In genomic region chr11:13042873-13043338, GRCh38 we compare ENCODE assay signal across 1 cellular context.
TF ChIP-seq lines count a peak whose summit lies in the region.

No MANE protein-coding gene starts in this region.

TF ChIP-seq in HepG2, 621 proteins besides CTCF, POLR2A, EP300 and RAD21 (continued from another document and continues in another):
- no peak for TF ChIP-seq NFYB (CRISPR knock-in tag; IDR thresholded peaks at IDR 0.05)
- TF ChIP-seq REL (CRISPR knock-in tag; conservative IDR thresholded peaks at IDR 0.05): no peak
- no peak for TF ChIP-seq FOXP1 (IDR thresholded peaks at IDR 0.05)
- peak; percentile 30; the same call in 1 of the 2 replicates for TF ChIP-seq FOXP1 (CRISPR knock-in tag; IDR thresholded peaks at IDR 0.05)
- no peak for TF ChIP-seq ZNF720 (CRISPR knock-in tag; IDR thresholded peaks at IDR 0.05)
- no peak for TF ChIP-seq RAD51 (IDR thresholded peaks at IDR 0.05; ENCODE audit: borderline replicate concordance)
- no peak for TF ChIP-seq BATF2 (CRISPR knock-in tag; IDR thresholded peaks at IDR 0.05)
- TF ChIP-seq TARDBP (CRISPR knock-in tag; IDR thresholded peaks at IDR 0.05): no peak
- no peak for TF ChIP-seq THYN1 (CRISPR knock-in tag; IDR thresholded peaks at IDR 0.05; ENCODE audit: borderline replicate concordance, low read depth)
- TF ChIP-seq NR1H2 (CRISPR knock-in tag; IDR thresholded peaks at IDR 0.05; ENCODE audit: borderline replicate concordance, low read depth): no peak
- no peak for TF ChIP-seq ZNF646 (CRISPR knock-in tag; IDR thresholded peaks at IDR 0.05)
- no peak for TF ChIP-seq KMT2A (CRISPR knock-in tag; IDR thresholded peaks at IDR 0.05)
- no peak for TF ChIP-seq ZNF607 (CRISPR knock-in tag; IDR thresholded peaks at IDR 0.05; ENCODE audit: borderline replicate concordance)
- TF ChIP-seq ZNF674 (CRISPR knock-in tag; IDR thresholded peaks at IDR 0.05; ENCODE audit: low read depth): no peak
- TF ChIP-seq ZSCAN21 (CRISPR knock-in tag; IDR thresholded peaks at IDR 0.05; ENCODE audit: borderline replicate concordance): no peak
- TF ChIP-seq ZNF513 (CRISPR knock-in tag; conservative IDR thresholded peaks at IDR 0.05): no peak
- no peak for TF ChIP-seq ZNF850 (CRISPR knock-in tag; conservative IDR thresholded peaks at IDR 0.05)
- TF ChIP-seq AGO2 (optimal IDR thresholded peaks at IDR 0.05; ENCODE audit: low read depth, low read length): no peak
- no peak for TF ChIP-seq PAWR (CRISPR knock-in tag; IDR thresholded peaks at IDR 0.05; ENCODE audit: borderline replicate concordance)
- TF ChIP-seq ZNF761 (CRISPR knock-in tag; conservative IDR thresholded peaks at IDR 0.05): no peak
- no peak for TF ChIP-seq ZNF792 (CRISPR knock-in tag; IDR thresholded peaks at IDR 0.05)
- no peak for TF ChIP-seq MATR3 (CRISPR knock-in tag; IDR thresholded peaks at IDR 0.05)
- TF ChIP-seq ZNF143 (CRISPR knock-in tag; IDR thresholded peaks at IDR 0.05): no peak
- TF ChIP-seq ARID5B (CRISPR knock-in tag; IDR thresholded peaks at IDR 0.05): peak; percentile 45
- TF ChIP-seq GPBP1L1 (CRISPR knock-in tag; IDR thresholded peaks at IDR 0.05): no peak
- no peak for TF ChIP-seq ZBTB1 (CRISPR knock-in tag; IDR thresholded peaks at IDR 0.05; ENCODE audit: borderline replicate concordance)
- no peak for TF ChIP-seq ZBTB10 (CRISPR knock-in tag; IDR thresholded peaks at IDR 0.05; ENCODE audit: borderline replicate concordance)
- TF ChIP-seq PRDM15 (CRISPR knock-in tag; IDR thresholded peaks at IDR 0.05): no peak
- TF ChIP-seq ZBTB39 (CRISPR knock-in tag; IDR thresholded peaks at IDR 0.05): no peak
- TF ChIP-seq CHD4 (IDR thresholded peaks at IDR 0.05; ENCODE audit: borderline replicate concordance, low read length): no peak
- TF ChIP-seq HNF4A (CRISPR knock-in tag; IDR thresholded peaks at IDR 0.05): no peak
- TF ChIP-seq GLI4 (CRISPR knock-in tag; IDR thresholded peaks at IDR 0.05; ENCODE audit: borderline replicate concordance): no peak
